Comparison of ENCODE assay signal across 10 cellular contexts in genomic region chr12:1553987-1554982, GRCh38. TPM values are rescaled to one million over a fixed set of nuclear protein-coding genes. Genes with fewer than 3 reads are reported as not detected.
DNase-seq lines count a peak whose midpoint lies in the region; ATAC-seq and TF ChIP-seq lines count a peak whose summit lies in the region.
"Had no signal": no experiment of that assay in that cellular context is flagged by ENCODE, and none has a peak within 500 bp of the region (broad histone marks: within the 10 kb centered on the region; RNA-seq: fewer than 3 reads in every experiment).

No MANE protein-coding gene starts in this region.

- H3K27ac ChIP-seq in upper lobe of left lung: no peak overlapping the region
- no peak overlapping the region for H3K27ac ChIP-seq in WERI-Rb-1
- H3K27ac ChIP-seq: epithelial cell of prostate, neutrophil, VCaP had no signal

- ATAC-seq in GM18873 (IDR thresholded peaks at IDR 0.05; ENCODE audit: low FRiP score, unreplicated experiment): peak; percentile 98
- peak; percentile 94 for ATAC-seq in GM21528 (IDR thresholded peaks at IDR 0.05; ENCODE audit: low FRiP score, unreplicated experiment)
- peak; percentile 96 for ATAC-seq in HG03460 (IDR thresholded peaks at IDR 0.05; ENCODE audit: unreplicated experiment)
- no peak for ATAC-seq in left cardiac atrium
- no peak for ATAC-seq in upper lobe of left lung (ENCODE audit: low FRiP score in 2 of 2)

- WGBS in upper lobe of left lung, 2 donors: 80% methylated on average over 12 to 14 of the region's 14 CpGs

- no peak for TF ChIP-seq EP300 in upper lobe of left lung (IDR thresholded peaks at IDR 0.05)

- H3K4me1 ChIP-seq in upper lobe of left lung: no peaks in the 10 kb centered on the region

- intact Hi-C loops in left cardiac atrium (cut with DNase I): no loop called here

- DNase-seq in stimulated activated CD4-positive, alpha-beta T cell treated with anti-CD3 and anti-CD28 coated beads, Interleukin-15, amount 100 ng/mL, for 48 hours (ENCODE audit: low read depth in 2 of 2): peak; percentile 41 to 50
- no peak for DNase-seq in left cardiac atrium
- DNase-seq in upper lobe of left lung: no peak
- no peak for DNase-seq in WERI-Rb-1

- H3K4me3 ChIP-seq in upper lobe of left lung: no peak overlapping the region
- H3K4me3 ChIP-seq in WERI-Rb-1 (ENCODE audit: low read depth, low read length): no peak overlapping the region

- H3K9me3 ChIP-seq in upper lobe of left lung (no peaks in the 10 kb centered on the region), WERI-Rb-1 (ENCODE audit: severe bottlenecking) (no peaks in the 10 kb centered on the region)
- H3K9me3 ChIP-seq: neutrophil had no signal

- TF ChIP-seq POLR2A in upper lobe of left lung (IDR thresholded peaks at IDR 0.05): no peak

- no peaks in the 10 kb centered on the region for H3K36me3 ChIP-seq in upper lobe of left lung
- H3K36me3 ChIP-seq in WERI-Rb-1: no peaks in the 10 kb centered on the region
- H3K36me3 ChIP-seq: neutrophil had no signal

- TF ChIP-seq CTCF in upper lobe of left lung (IDR thresholded peaks at IDR 0.05): no peak
- TF ChIP-seq CTCF in WERI-Rb-1 (IDR thresholded peaks at IDR 0.05; ENCODE audit: low read depth, low read length): no peak

- H3K27me3 ChIP-seq in upper lobe of left lung (no peaks in the 10 kb centered on the region), WERI-Rb-1 (ENCODE audit: insufficient read depth, low read depth, severe bottlenecking) (no peaks in the 10 kb centered on the region)

RNA-seq across cellular contexts. Expression of gene FBXL14, which starts 40.1 kb away (rescaled TPM):
- 1 to 10 TPM; 7.0 to 7.6 TPM for total RNA-seq in left cardiac atrium
- total RNA-seq in upper lobe of left lung: 10 to 100 TPM in 4 of 6 donors, 1 to 10 TPM in 2; 8.5 to 22.0 (median 14.4) TPM

Comparison
In these comparisons a context has a peak if more than half of its experiments do, and no peak if none do; other contexts are left out.
1. ATAC-seq: peak in GM18873 (single experiment), GM21528 (single experiment) and HG03460 (single experiment); none in left cardiac atrium (0 of 2) and upper lobe of left lung (0 of 2).
2. DNase-seq: peak in stimulated activated CD4-positive, alpha-beta T cell treated with anti-CD3 and anti-CD28 coated beads, Interleukin-15, amount 100 ng/mL, for 48 hours (2 of 2); none in left cardiac atrium (single experiment), upper lobe of left lung (0 of 2) and WERI-Rb-1 (single experiment).